ENCODE assay signal across 16 cellular contexts in the genomic region with DNA sequence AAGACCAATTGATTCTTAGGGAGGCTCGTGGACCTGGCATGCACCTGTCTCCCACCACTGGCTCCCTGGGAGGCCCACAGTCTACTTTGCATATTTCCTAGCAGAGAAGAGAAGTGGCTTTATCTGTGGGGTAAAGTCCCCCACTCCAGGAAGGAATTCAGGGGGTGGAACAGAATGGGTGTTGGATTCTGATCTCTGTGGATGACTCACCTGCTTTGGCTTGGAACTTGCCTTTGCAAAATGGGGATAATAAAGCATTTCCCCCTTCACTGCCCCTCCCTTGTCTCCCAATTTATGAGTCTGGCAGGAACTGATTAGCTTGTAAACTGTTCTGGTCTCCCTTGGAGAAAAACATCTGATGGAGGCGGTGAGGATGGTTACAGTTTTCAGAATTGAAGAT. TPM values are rescaled to one million over a fixed set of nuclear protein-coding genes. Genes with fewer than 3 reads are reported as not detected.
DNase-seq lines count a peak whose midpoint lies in the region; ATAC-seq and TF ChIP-seq lines count a peak whose summit lies in the region.
"Had no signal": no experiment of that assay in that cellular context is flagged by ENCODE, and none has a peak within 500 bp of the region (broad histone marks: within the 10 kb centered on the region; RNA-seq: fewer than 3 reads in every experiment).

No MANE protein-coding gene starts in this region.

- no peak for TF ChIP-seq CTCF in colonic mucosa (IDR thresholded peaks at IDR 0.05)
- TF ChIP-seq CTCF in osteoblast (IDR thresholded peaks at IDR 0.05; ENCODE audit: extremely low read depth, low read depth, low read length) = no peak
- no peak for TF ChIP-seq CTCF in OCI-LY7 (conservative IDR thresholded peaks at IDR 0.05; ENCODE audit: low read length)

- H4K20me1 ChIP-seq in osteoblast (ENCODE audit: insufficient read depth, low read length) (no peaks in the 10 kb centered on the region), OCI-LY7 (ENCODE audit: insufficient read depth, low read length) (no peaks in the 10 kb centered on the region)

- peaks cover 32 to 43% of the 10 kb centered on the region in 2 donors for H3K27me3 Mint-ChIP-seq in stimulated activated naive B cell treated with anti-CD40 and anti-IgM and Interleukin-4, amounts not matched to agents 10 μg/mL and 1 μg/mL and 100 μg/mL, for 72 hours
- H3K27me3 Mint-ChIP-seq in effector memory CD8-positive, alpha-beta T cell = peaks cover 51 to 66% of the 10 kb centered on the region in 2 donors

- no peak overlapping the region for H3K4me3 Mint-ChIP-seq in stimulated activated naive B cell treated with anti-CD40 and anti-IgM and Interleukin-4, amounts not matched to agents 10 μg/mL and 1 μg/mL and 100 μg/mL, for 72 hours
- no peak overlapping the region for H3K4me3 Mint-ChIP-seq in effector memory CD8-positive, alpha-beta T cell

- no peak overlapping the region for H2BK15ac ChIP-seq in mesenchymal stem cell (ENCODE audit: low read depth, poor library complexity, severe bottlenecking)

- DNase-seq in DMS53 (lab: John Stamatoyannopoulos, UW) (peak; percentile 71), MG63 (peak; percentile 43), colonic mucosa (peak; percentile 79), osteoblast (ENCODE audit: insufficient read length, low spot score, missing footprints) (no peak), mesenchymal stem cell (no peak), OCI-LY7 (ENCODE audit: low spot score) (no peak)
- no peak for DNase-seq in stimulated activated naive B cell treated with anti-CD40 and anti-IgM and Interleukin-4, amounts not matched to agents 10 μg/mL and 1 μg/mL and 100 μg/mL, for 72 hours
- DNase-seq in effector memory CD8-positive, alpha-beta T cell = no peak
- DNase-seq: foreskin melanocyte; NCI-H2081 treated with DMSO at 0.1 percent for 48 hours; SHP77 treated with DMSO at 0.1 percent for 48 hours; stimulated activated CD4-positive, alpha-beta T cell treated with anti-CD3 and anti-CD28 coated beads, Interleukin-15, amount 100 ng/mL, for 24 hours had no signal

- no peak overlapping the region for H3K23ac ChIP-seq in mesenchymal stem cell (ENCODE audit: low read length in 2 of 2)

- H3K4me3 ChIP-seq in MG63 (no peak overlapping the region), colonic mucosa (no peak overlapping the region), osteoblast (ENCODE audit: insufficient read depth, low read length) (no peak overlapping the region), mesenchymal stem cell (ENCODE audit: insufficient read depth in 1 of 2, low read depth in 1 of 2, low read length in 2 of 2) (no peak overlapping the region), OCI-LY7 (ENCODE audit: low read depth, low read length, poor library complexity, severe bottlenecking) (no peak overlapping the region)

- H2BK120ac ChIP-seq in mesenchymal stem cell (ENCODE audit: low read depth, low read length) = no peak overlapping the region

- H3K36me3 ChIP-seq in MG63 (no peaks in the 10 kb centered on the region), colonic mucosa (no peaks in the 10 kb centered on the region), osteoblast (ENCODE audit: insufficient read depth, low read length) (no peaks in the 10 kb centered on the region), mesenchymal stem cell (ENCODE audit: control insufficient read depth in 1 of 2, insufficient read depth in 2 of 2, low read depth in 1 of 2, low read length in 2 of 2) (no peaks in the 10 kb centered on the region), OCI-LY7 (ENCODE audit: insufficient read depth, low read length) (no peaks in the 10 kb centered on the region)

- peaks cover 5 to 8% of the 10 kb centered on the region in 2 donors for H3K9me3 Mint-ChIP-seq in stimulated activated naive B cell treated with anti-CD40 and anti-IgM and Interleukin-4, amounts not matched to agents 10 μg/mL and 1 μg/mL and 100 μg/mL, for 72 hours
- peaks cover 0 to 4% of the 10 kb centered on the region in 2 donors for H3K9me3 Mint-ChIP-seq in effector memory CD8-positive, alpha-beta T cell

- no peak overlapping the region for H2BK5ac ChIP-seq in mesenchymal stem cell (ENCODE audit: low read depth, low read length, poor library complexity, severe bottlenecking)

- CTCF ChIA-PET in OCI-LY7 (lab: Charles Lee; ENCODE audit: unreplicated experiment) = no interaction called here

- H3K9me3 ChIP-seq in MG63 = peaks cover 10% of the 10 kb centered on the region
- no peaks in the 10 kb centered on the region for H3K9me3 ChIP-seq in colonic mucosa
- H3K9me3 ChIP-seq in osteoblast (ENCODE audit: low read depth, low read length) = no peaks in the 10 kb centered on the region
- peaks cover 6% of the 10 kb centered on the region for H3K9me3 ChIP-seq in mesenchymal stem cell (ENCODE audit: control insufficient read depth, low read length)
- H3K9me3 ChIP-seq in OCI-LY7 (ENCODE audit: low read length) = no peaks in the 10 kb centered on the region

- no peak overlapping the region for H2BK12ac ChIP-seq in mesenchymal stem cell (ENCODE audit: low read length in 2 of 2)

- no peaks in the 10 kb centered on the region for H3K9me2 ChIP-seq in OCI-LY7 (ENCODE audit: insufficient read depth, low read length)

- H3K4me2 ChIP-seq in osteoblast (ENCODE audit: insufficient read depth, low read length) = peak overlapping the region; percentile 38
- H3K4me2 ChIP-seq in mesenchymal stem cell (ENCODE audit: low read length, poor library complexity, severe bottlenecking) = no peak overlapping the region
- no peak overlapping the region for H3K4me2 ChIP-seq in OCI-LY7 (ENCODE audit: low read length)

- no peaks in the 10 kb centered on the region for H3K79me1 ChIP-seq in mesenchymal stem cell (replicated peaks; ENCODE audit: low read length, poor library complexity, severe bottlenecking)

- H3K14ac ChIP-seq in mesenchymal stem cell (ENCODE audit: low read length in 2 of 2) = no peak overlapping the region

- POLR2A ChIA-PET in OCI-LY7 (lab: Charles Lee) = no interaction called here

- H2AFZ ChIP-seq in osteoblast (ENCODE audit: low read length) (no peak overlapping the region), mesenchymal stem cell (ENCODE audit: low read depth, low read length) (no peak overlapping the region), OCI-LY7 (ENCODE audit: low read length) (no peak overlapping the region)

- H3K4me1 ChIP-seq in colonic mucosa (no peaks in the 10 kb centered on the region), osteoblast (ENCODE audit: insufficient read depth, low read length) (peaks cover 23% of the 10 kb centered on the region), mesenchymal stem cell (ENCODE audit: control insufficient read depth, insufficient read depth, low read depth, low read length) (no peaks in the 10 kb centered on the region), OCI-LY7 (ENCODE audit: insufficient read depth, low read length, poor library complexity, severe bottlenecking) (no peaks in the 10 kb centered on the region)

- H2AK5ac ChIP-seq in mesenchymal stem cell (ENCODE audit: low read length, severe bottlenecking) = no peak overlapping the region

- H3K4ac ChIP-seq in mesenchymal stem cell (ENCODE audit: low read depth in 1 of 2, low read length in 2 of 2) = no peak overlapping the region

- H3K18ac ChIP-seq in mesenchymal stem cell (ENCODE audit: low read depth in 1 of 2, low read length in 2 of 2) = no peak overlapping the region

- no peak overlapping the region for H4K8ac ChIP-seq in mesenchymal stem cell (ENCODE audit: low read length)

- ATAC-seq in stimulated activated naive B cell treated with anti-CD40 and anti-IgM and Interleukin-4, amounts not matched to agents 10 μg/mL and 1 μg/mL and 100 μg/mL, for 72 hours (replicated peaks) = no peak
- no peak for ATAC-seq in effector memory CD8-positive, alpha-beta T cell (replicated peaks)

- H3K27me3 ChIP-seq in MG63 (no peaks in the 10 kb centered on the region), colonic mucosa (no peaks in the 10 kb centered on the region), osteoblast (ENCODE audit: insufficient read depth, low read length) (no peaks in the 10 kb centered on the region), mesenchymal stem cell (ENCODE audit: control insufficient read depth in 1 of 2, insufficient read depth in 1 of 2, low read length in 2 of 2) (peaks cover 0 to 5% of the 10 kb centered on the region in 2 experiments)

- no peaks in the 10 kb centered on the region for H3K4me1 Mint-ChIP-seq in stimulated activated naive B cell treated with anti-CD40 and anti-IgM and Interleukin-4, amounts not matched to agents 10 μg/mL and 1 μg/mL and 100 μg/mL, for 72 hours
- H3K4me1 Mint-ChIP-seq in effector memory CD8-positive, alpha-beta T cell (ENCODE audit: low read depth in 2 of 2) = no peaks in the 10 kb centered on the region

- H3K27ac Mint-ChIP-seq in stimulated activated naive B cell treated with anti-CD40 and anti-IgM and Interleukin-4, amounts not matched to agents 10 μg/mL and 1 μg/mL and 100 μg/mL, for 72 hours = no peak overlapping the region
- H3K27ac Mint-ChIP-seq in effector memory CD8-positive, alpha-beta T cell = no peak overlapping the region

- H3K79me2 ChIP-seq in osteoblast (ENCODE audit: insufficient read depth, low read length) (no peaks in the 10 kb centered on the region), OCI-LY7 (ENCODE audit: insufficient read depth, low read depth, low read length) (no peaks in the 10 kb centered on the region)

- H4K91ac ChIP-seq in mesenchymal stem cell (ENCODE audit: low read length) = no peak overlapping the region

- H3K9ac ChIP-seq in colonic mucosa (ENCODE audit: low read depth in 2 of 2, low read length in 2 of 2) (peak overlapping the region in 1 of 2 donors; percentile 3), mesenchymal stem cell (ENCODE audit: low read length) (no peak overlapping the region)

- BruUV-seq in OCI-LY7 (replicated peaks; lab: Mats Ljungman, UMichigan) = no TSS peak

- WGBS in mesenchymal stem cell = 49% methylated on average over 2 of the region's 2 CpGs

- peaks cover 2 to 9% of the 10 kb centered on the region in 2 donors for H3K36me3 Mint-ChIP-seq in stimulated activated naive B cell treated with anti-CD40 and anti-IgM and Interleukin-4, amounts not matched to agents 10 μg/mL and 1 μg/mL and 100 μg/mL, for 72 hours
- no peaks in the 10 kb centered on the region for H3K36me3 Mint-ChIP-seq in effector memory CD8-positive, alpha-beta T cell (ENCODE audit: insufficient read depth)

- H3K27ac ChIP-seq in colonic mucosa = peak overlapping the region; percentile 66
- peak overlapping the region; percentile 52 for H3K27ac ChIP-seq in osteoblast (ENCODE audit: low read depth, low read length)
- no peak overlapping the region for H3K27ac ChIP-seq in mesenchymal stem cell (ENCODE audit: low read length, poor library complexity, severe bottlenecking)
- no peak overlapping the region for H3K27ac ChIP-seq in OCI-LY7 (ENCODE audit: low read depth, low read length, poor library complexity, severe bottlenecking)

- intact Hi-C loops in colonic mucosa (cut with DNase I) (loop anchor here (5.0 kb wide), 1 partner anchor 44 kb away; a partner anchor contains a TSS), OCI-LY7 (cut with micrococcal nuclease; ENCODE audit: unreplicated experiment) (no loop called here)

RNA-seq across cellular contexts. Expression of a gene that starts 21.2 kb away (rescaled TPM):
- 3.5 and 4.1 TPM in 2 replicates for total RNA-seq in MG63 (2014; rRNA removed; shearing (Covaris generic); ENCODE audit: low replicate concordance)
- total RNA-seq in colonic mucosa = 10 to 100 TPM in 1 of 2 donors, 1 to 10 TPM in 1; 9.6 to 15.6 TPM
- 4.0 and 4.1 TPM in 2 replicates for total RNA-seq in osteoblast
- polyA plus RNA-seq in mesenchymal stem cell (2013, experiment 1 of 2) = 4.1 TPM
- polyA plus RNA-seq in mesenchymal stem cell (2013, experiment 2 of 2) = 3.6 TPM
- 5.6 and 7.3 TPM in 2 replicates for total RNA-seq in OCI-LY7 (2014; rRNA removed; shearing (Covaris generic))
- 12.2 and 14.7 TPM in 2 replicates for total RNA-seq in OCI-LY7 (2022)

RNA-seq across cellular contexts. Expression of a gene that starts 46.0 kb away (rescaled TPM):
- not detected in 2 replicates for total RNA-seq in MG63 (2014; rRNA removed; shearing (Covaris generic); ENCODE audit: low replicate concordance)
- total RNA-seq in colonic mucosa = 10 to 100 TPM; 43.0 to 71.4 TPM
- not detected in 2 replicates for total RNA-seq in osteoblast
- not detected for polyA plus RNA-seq in mesenchymal stem cell (2013, experiment 1 of 2)
- not detected for polyA plus RNA-seq in mesenchymal stem cell (2013, experiment 2 of 2)
- total RNA-seq in OCI-LY7 (2014; rRNA removed; shearing (Covaris generic)) = not detected in 2 replicates
- total RNA-seq in OCI-LY7 (2022) = not detected in 2 replicates
- total RNA-seq: H4, LHCN-M2, mononuclear cell, temporal lobe had no signal

Comparison
In these comparisons a context has a peak if more than half of its experiments do, and no peak if none do; other contexts are left out.
1. DNase-seq: peak in DMS53 (single experiment), MG63 (single experiment) and colonic mucosa (single experiment); none in osteoblast (single experiment), mesenchymal stem cell (single experiment), OCI-LY7 (single experiment), stimulated activated naive B cell treated with anti-CD40 and anti-IgM and Interleukin-4, amounts not matched to agents 10 μg/mL and 1 μg/mL and 100 μg/mL, for 72 hours (single experiment) and effector memory CD8-positive, alpha-beta T cell (0 of 3).
2. H3K27ac ChIP-seq: peak in colonic mucosa (single experiment) and osteoblast (single experiment); none in mesenchymal stem cell (single experiment) and OCI-LY7 (single experiment).
3. RNA of a gene that starts 46.0 kb away (total RNA-seq): 43.0 to 71.4 TPM in colonic mucosa; not detected in OCI-LY7, not detected in MG63 and not detected in osteoblast; every median in the first group is over 10 times any median in the second.